9 cellular contexts compared by ENCODE assay signal in genomic region chr2:113175736-113176695, GRCh38. TPM values are rescaled to one million over a fixed set of nuclear protein-coding genes. Genes with fewer than 3 reads are reported as not detected.
DNase-seq lines count a peak whose midpoint lies in the region; ATAC-seq, FAIRE-seq and TF ChIP-seq lines count a peak whose summit lies in the region.
"Had no signal": no experiment of that assay in that cellular context is flagged by ENCODE, and none has a peak within 500 bp of the region (broad histone marks: within the 10 kb centered on the region; RNA-seq: fewer than 3 reads in every experiment).

No MANE protein-coding gene starts in this region.

- H3K4me1 Mint-ChIP-seq in activated naive CD8-positive, alpha-beta T cell treated with anti-CD3 and anti-CD28 coated beads for 36 hours: peaks cover 77% of the 10 kb centered on the region

- peak overlapping the region; percentile 93 for H3K4me3 Mint-ChIP-seq in activated naive CD8-positive, alpha-beta T cell treated with anti-CD3 and anti-CD28 coated beads for 36 hours

- WGBS in small intestine, 3 donors: 39 to 55% (median 40%) methylated on average over 11 of the region's 11 CpGs

- ATAC-seq in SK-N-SH treated with all-trans-retinoic acid at 6 μM for 48 hours (no peak), GM18870 (IDR thresholded peaks at IDR 0.05; ENCODE audit: unreplicated experiment) (no peak), HG02970 (IDR thresholded peaks at IDR 0.05; ENCODE audit: low FRiP score, unreplicated experiment) (no peak)

- H3K36me3 ChIP-seq in KOPT-K1 (ENCODE audit: insufficient read depth, low read length): peaks cover 46% of the 10 kb centered on the region
- no peaks in the 10 kb centered on the region for H3K36me3 ChIP-seq in small intestine (ENCODE audit: control insufficient read depth in 2 of 2, insufficient read depth in 2 of 2, low read length in 2 of 2)

- no peak for FAIRE-seq in small intestine (lab: Jason Lieb, UNC)
- no peak for FAIRE-seq in RCC 7860 (lab: Jason Lieb, UNC)

- DNase-seq in GM12865 (ENCODE audit: low read depth) (peak; percentile 56), small intestine (no peak), RCC 7860 (ENCODE audit: low spot score) (no peak)
- DNase-seq in activated naive CD8-positive, alpha-beta T cell treated with anti-CD3 and anti-CD28 coated beads for 36 hours: no peak

- H3K4me1 ChIP-seq in small intestine (ENCODE audit: control insufficient read depth in 2 of 2, insufficient read depth in 1 of 2, low read depth in 1 of 2, low read length in 1 of 2): peaks cover 5 to 8% of the 10 kb centered on the region in 2 donors

- no peaks in the 10 kb centered on the region for H3K27me3 Mint-ChIP-seq in activated naive CD8-positive, alpha-beta T cell treated with anti-CD3 and anti-CD28 coated beads for 36 hours

- H3K27ac ChIP-seq in KOPT-K1 (ENCODE audit: low read depth, low read length, poor library complexity, severe bottlenecking): peak overlapping the region; percentile 97
- H3K27ac ChIP-seq in small intestine (ENCODE audit: low read depth in 1 of 2, low read length in 1 of 2): peak overlapping the region; percentile 15 to 67

- H3K27me3 ChIP-seq in small intestine (ENCODE audit: control insufficient read depth in 2 of 2, insufficient read depth in 2 of 2, low read length in 2 of 2): no peaks in the 10 kb centered on the region

- no peaks in the 10 kb centered on the region for H3K9me3 ChIP-seq in KOPT-K1 (ENCODE audit: insufficient read depth, low read length, poor library complexity, severe bottlenecking)
- H3K9me3 ChIP-seq in small intestine (ENCODE audit: control insufficient read depth, low read depth): no peaks in the 10 kb centered on the region

- H3K36me3 Mint-ChIP-seq in activated naive CD8-positive, alpha-beta T cell treated with anti-CD3 and anti-CD28 coated beads for 36 hours: peaks cover 78% of the 10 kb centered on the region

- H3K9me3 Mint-ChIP-seq in activated naive CD8-positive, alpha-beta T cell treated with anti-CD3 and anti-CD28 coated beads for 36 hours: peaks cover 4% of the 10 kb centered on the region

- TF ChIP-seq CTCF in GM12865 (IDR thresholded peaks at IDR 0.05; ENCODE audit: insufficient read depth, low read depth, low read length, missing control alignments): no peak

- H3K4me3 ChIP-seq in GM12865 (ENCODE audit: low read depth, low read length) (peak overlapping the region; percentile 82), small intestine (ENCODE audit: low read depth in 1 of 2, low read length in 2 of 2) (peak overlapping the region; percentile 22 to 34)

- peak overlapping the region; percentile 95 for H3K27ac Mint-ChIP-seq in activated naive CD8-positive, alpha-beta T cell treated with anti-CD3 and anti-CD28 coated beads for 36 hours

TF ChIP-seq in SK-N-SH treated with all-trans-retinoic acid at 6 μM for 48 hours, 23 proteins besides CTCF, POLR2A, EP300 and RAD21:
- TF ChIP-seq POU6F1 (CRISPR knock-in tag; IDR thresholded peaks at IDR 0.05; ENCODE audit: borderline replicate concordance, low read depth) (no peak), PATZ1 (CRISPR knock-in tag; IDR thresholded peaks at IDR 0.05; ENCODE audit: borderline replicate concordance) (no peak), TOX (CRISPR knock-in tag; IDR thresholded peaks at IDR 0.05; ENCODE audit: borderline replicate concordance) (no peak), ZNF565 (CRISPR knock-in tag; conservative IDR thresholded peaks at IDR 0.05; ENCODE audit: low read depth) (no peak), ISL1 (CRISPR knock-in tag; IDR thresholded peaks at IDR 0.05) (no peak), ARNTL (CRISPR knock-in tag; IDR thresholded peaks at IDR 0.05; ENCODE audit: borderline replicate concordance, low read depth) (no peak), ZFP30 (CRISPR knock-in tag; IDR thresholded peaks at IDR 0.05) (no peak), CSDC2 (CRISPR knock-in tag; IDR thresholded peaks at IDR 0.05) (no peak)
TF ChIP-seq in SK-N-SH treated with all-trans-retinoic acid at 6 μM for 48 hours: peak in this region for 0.

RNA-seq across cellular contexts. Expression of gene PSD4, which starts 2.2 kb away (rescaled TPM):
- 100 to 1,000 TPM; 194 to 198 TPM for total RNA-seq in activated naive CD8-positive, alpha-beta T cell treated with anti-CD3 and anti-CD28 coated beads for 36 hours
- 10 to 100 TPM; 24.7 to 39.2 (median 31.8) TPM for polyA plus RNA-seq in small intestine

RNA-seq across cellular contexts. Expression of gene IL1RN, which starts 48.6 kb away (rescaled TPM):
- total RNA-seq in activated naive CD8-positive, alpha-beta T cell treated with anti-CD3 and anti-CD28 coated beads for 36 hours: under 1 TPM; 0.19 to 0.30 TPM
- polyA plus RNA-seq in small intestine: 10 to 100 TPM; 21.3 to 69.8 (median 27.3) TPM
- total RNA-seq: dermis microvascular lymphatic vessel endothelial cell had no signal
